In the genomic region with DNA sequence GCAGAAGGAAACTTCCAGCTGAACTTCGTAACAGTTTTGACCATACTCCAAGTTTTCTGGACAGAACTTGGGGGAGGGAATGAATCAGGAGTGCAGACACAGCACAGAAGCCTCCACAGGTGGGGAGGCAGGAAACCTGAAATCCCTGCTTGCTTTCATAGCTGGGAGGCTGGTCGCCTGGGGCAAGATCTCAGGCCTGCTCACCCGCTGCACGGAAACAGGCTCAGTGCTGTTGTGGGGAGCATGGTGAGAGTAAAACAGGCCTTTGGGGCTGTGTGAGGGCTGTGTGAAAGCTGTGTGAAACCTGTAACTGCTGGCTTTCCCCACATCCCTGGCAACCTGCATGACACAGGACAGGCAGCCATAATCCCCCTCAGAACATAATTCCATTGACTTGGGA, we compare ENCODE assay signal across 23 cellular contexts.
"Had no signal": no experiment of that assay in that cellular context is flagged by ENCODE, and none has a peak within 500 bp of the region (broad histone marks: within the 10 kb centered on the region; RNA-seq: fewer than 3 reads in every experiment).

No MANE protein-coding gene starts in this region.

- ATAC-seq: mucosa of descending colon; naive thymus-derived CD4-positive, alpha-beta T cell; natural killer cell treated with Interleukin-12 subunit alpha and Interleukin-12 subunit beta and Interleukin-15 and Interleukin-18, amount 100 ng/mL, for 72 hours; right lobe of liver; stimulated activated memory B cell treated with anti-CD40 and anti-IgM and Interleukin-4, amounts not matched to agents 10 μg/mL and 1 μg/mL and 100 μg/mL, for 72 hours; stimulated activated naive CD8-positive, alpha-beta T cell treated with anti-CD3 and anti-CD28 coated beads, Interleukin-15, amount 100 ng/mL, for 72 hours had no signal

- H3K4me3 ChIP-seq: left ventricle myocardium inferior, mucosa of descending colon, right atrium auricular region, right lobe of liver, smooth muscle cell, tibial nerve, upper lobe of left lung, vagina had no signal

- H3K27me3 ChIP-seq: neutrophil, right atrium auricular region, right lobe of liver, tibial nerve, upper lobe of left lung, vagina had no signal

- DNase-seq: hippocampal formation; immature natural killer cell; left ventricle myocardium inferior; midbrain; mucosa of descending colon; naive thymus-derived CD4-positive, alpha-beta T cell; occipital lobe; right lobe of liver; stimulated activated CD4-positive, alpha-beta T cell treated with anti-CD3 and anti-CD28 coated beads, Interleukin-1b, Interleukin-23, amount 100 ng/mL, for 48 hours; stimulated activated CD4-positive, alpha-beta T cell treated with anti-CD3 and anti-CD28 coated beads, Interleukin-2, amount 100 ng/mL, for 48 hours; stimulated activated CD4-positive, alpha-beta T cell treated with anti-CD3 and anti-CD28 coated beads, Interleukin-4, amount 100 ng/mL, for 4 hours; stimulated activated CD8-positive, alpha-beta memory T cell treated with anti-CD3 and anti-CD28 coated beads, Interleukin-4, amount 100 ng/mL, for 48 hours; stimulated activated naive CD4-positive, alpha-beta T cell treated with Interleukin-2 at 50 U/mL for 16 hours; stimulated activated naive CD8-positive, alpha-beta T cell treated with anti-CD3 and anti-CD28 coated beads, Interleukin-15, amount 100 ng/mL, for 72 hours; substantia nigra; upper lobe of left lung had no signal

- H3K36me3 ChIP-seq: left ventricle myocardium inferior, neutrophil, right atrium auricular region, right lobe of liver, tibial nerve, upper lobe of left lung, vagina had no signal

- H3K4me2 ChIP-seq: smooth muscle cell had no signal

- H3K9me3 ChIP-seq: neutrophil, right lobe of liver, vagina had no signal

- H3K27ac ChIP-seq: left ventricle myocardium inferior, neutrophil, right atrium auricular region, right lobe of liver, tibial nerve, upper lobe of left lung, vagina had no signal

- H3K4me1 ChIP-seq: left ventricle myocardium inferior, right atrium auricular region, right lobe of liver, tibial nerve, upper lobe of left lung, vagina had no signal
